Comparison of ENCODE assay signal across 14 cellular contexts in the genomic region with DNA sequence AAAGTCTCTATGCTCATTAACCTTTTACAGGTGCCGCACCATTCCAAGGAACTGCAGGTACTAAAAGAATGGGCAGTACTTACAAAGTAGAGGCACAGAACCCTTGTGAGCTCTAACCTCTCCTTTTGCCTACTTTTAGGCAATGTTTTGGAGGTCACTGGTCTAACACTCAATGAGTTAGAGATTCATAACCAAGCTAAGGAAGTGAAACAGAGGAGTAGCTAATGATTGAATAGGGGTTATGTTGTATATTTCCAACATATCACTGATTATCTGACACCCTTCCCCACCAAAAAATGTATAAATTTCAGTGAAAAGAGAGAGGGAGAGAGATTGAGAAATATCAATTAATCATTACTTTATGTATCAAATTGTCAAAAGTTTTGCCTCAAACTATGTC.
DNase-seq lines count a peak whose midpoint lies in the region; ATAC-seq and TF ChIP-seq lines count a peak whose summit lies in the region.
"Had no signal": no experiment of that assay in that cellular context is flagged by ENCODE, and none has a peak within 500 bp of the region (broad histone marks: within the 10 kb centered on the region; RNA-seq: fewer than 3 reads in every experiment).

No MANE protein-coding gene starts in this region.

- H3K4me2 ChIP-seq in PC-3 (ENCODE audit: low read length) = no peak overlapping the region
- H3K4me2 ChIP-seq: BLaER1 treated with 17β-estradiol and CSF1 and Interleukin-3, amounts not matched to agents 10 nM and 100 nM had no signal

- H3K36me3 ChIP-seq in PC-3 (ENCODE audit: low read depth, low read length) = no peaks in the 10 kb centered on the region
- H3K36me3 ChIP-seq: BLaER1 treated with 17β-estradiol and CSF1 and Interleukin-3, amounts not matched to agents 10 nM and 100 nM had no signal

- no peaks in the 10 kb centered on the region for H3K27me3 ChIP-seq in PC-3 (ENCODE audit: low read length)
- H3K27me3 ChIP-seq: BLaER1 treated with 17β-estradiol and CSF1 and Interleukin-3, amounts not matched to agents 10 nM and 100 nM had no signal

- CTCF ChIA-PET in PC-3 (lab: Charles Lee) = no interaction called here

- H3K36me3 Mint-ChIP-seq in activated T-cell treated with anti-CD3 and anti-CD28 coated beads, Interleukin-2, amount 50 U/mL, for 72 hours (ENCODE audit: insufficient read depth in 2 of 2) = no peaks in the 10 kb centered on the region
- no peaks in the 10 kb centered on the region for H3K36me3 Mint-ChIP-seq in effector memory CD8-positive, alpha-beta T cell (ENCODE audit: insufficient read depth)
- H3K36me3 Mint-ChIP-seq: CD4-positive, CD25-positive, alpha-beta regulatory T cell had no signal

- H3K9me3 ChIP-seq in PC-3 (ENCODE audit: low read length) = no peaks in the 10 kb centered on the region
- H3K9me3 ChIP-seq: BLaER1 treated with 17β-estradiol and CSF1 and Interleukin-3, amounts not matched to agents 10 nM and 100 nM had no signal

- H3K4me3 Mint-ChIP-seq in activated T-cell treated with anti-CD3 and anti-CD28 coated beads, Interleukin-2, amount 50 U/mL, for 72 hours = no peak overlapping the region
- H3K4me3 Mint-ChIP-seq in effector memory CD8-positive, alpha-beta T cell = no peak overlapping the region
- H3K4me3 Mint-ChIP-seq: CD4-positive, CD25-positive, alpha-beta regulatory T cell; HFFc6 had no signal

- H3K9ac ChIP-seq in PC-3 (ENCODE audit: low read length) = no peak overlapping the region
- H3K9ac ChIP-seq: BLaER1 treated with 17β-estradiol and CSF1 and Interleukin-3, amounts not matched to agents 10 nM and 100 nM had no signal

- ATAC-seq in GM19043 (IDR thresholded peaks at IDR 0.05; ENCODE audit: low read depth, unreplicated experiment) (peak; percentile 53), HG03135 (IDR thresholded peaks at IDR 0.05; ENCODE audit: unreplicated experiment) (peak; percentile 59), HG03457 (IDR thresholded peaks at IDR 0.05; ENCODE audit: unreplicated experiment) (peak; percentile 72), PC-3 (no peak)
- ATAC-seq in activated T-cell treated with anti-CD3 and anti-CD28 coated beads, Interleukin-2, amount 50 U/mL, for 72 hours (replicated peaks in 1 of 2) = no peak
- no peak for ATAC-seq in effector memory CD8-positive, alpha-beta T cell (replicated peaks)

- peaks cover 0 to 2% of the 10 kb centered on the region in 2 donors for H3K9me3 Mint-ChIP-seq in activated T-cell treated with anti-CD3 and anti-CD28 coated beads, Interleukin-2, amount 50 U/mL, for 72 hours
- peaks cover 0 to 2% of the 10 kb centered on the region in 2 donors for H3K9me3 Mint-ChIP-seq in effector memory CD8-positive, alpha-beta T cell

- no peak for DNase-seq in activated T-cell treated with anti-CD3 and anti-CD28 coated beads, Interleukin-2, amount 50 U/mL, for 72 hours
- no peak for DNase-seq in effector memory CD8-positive, alpha-beta T cell
- DNase-seq in mucosa of gallbladder (ENCODE audit: low spot score) = no peak
- no peak for DNase-seq in PC-3
- DNase-seq: ACHN; CD4-positive, CD25-positive, alpha-beta regulatory T cell; GF-D8; HCEC 1CT; HFFc6 had no signal

- H3F3A ChIP-seq in PC-3 (ENCODE audit: low read length, unreplicated experiment) = no peaks in the 10 kb centered on the region

- H3K27me3 Mint-ChIP-seq in activated T-cell treated with anti-CD3 and anti-CD28 coated beads, Interleukin-2, amount 50 U/mL, for 72 hours (ENCODE audit: low read depth) = no peaks in the 10 kb centered on the region
- no peaks in the 10 kb centered on the region for H3K27me3 Mint-ChIP-seq in effector memory CD8-positive, alpha-beta T cell
- H3K27me3 Mint-ChIP-seq: CD4-positive, CD25-positive, alpha-beta regulatory T cell had no signal

- H3K4me1 ChIP-seq in PC-3 (ENCODE audit: insufficient read depth, low read length) = no peaks in the 10 kb centered on the region
- H3K4me1 ChIP-seq: BLaER1 treated with 17β-estradiol and CSF1 and Interleukin-3, amounts not matched to agents 10 nM and 100 nM had no signal

- no peak overlapping the region for H2AFZ ChIP-seq in PC-3 (ENCODE audit: low read length)

- POLR2A ChIA-PET in PC-3 (lab: Charles Lee; ENCODE audit: unreplicated experiment) = interaction anchor here (0.6 kb wide), 1 partner anchor 24 kb away, joined by 5 read pairs; no protein-coding TSS in a partner anchor

- no peak overlapping the region for H3K27ac ChIP-seq in PC-3 (ENCODE audit: low read length)
- H3K27ac ChIP-seq: BLaER1 treated with 17β-estradiol and CSF1 and Interleukin-3, amounts not matched to agents 10 nM and 100 nM; HL-60 had no signal

- intact Hi-C loops in PC-3 (cut with micrococcal nuclease) = no loop called here

- no peaks in the 10 kb centered on the region for H3K9me2 ChIP-seq in PC-3 (replicated peaks; ENCODE audit: low read length)

- no peak for TF ChIP-seq CTCF in PC-3 (conservative IDR thresholded peaks at IDR 0.05; ENCODE audit: low read depth, low read length)

- H4K20me1 ChIP-seq in PC-3 (ENCODE audit: low read length) = no peaks in the 10 kb centered on the region
- H4K20me1 ChIP-seq: BLaER1 treated with 17β-estradiol and CSF1 and Interleukin-3, amounts not matched to agents 10 nM and 100 nM had no signal

- H3K27ac Mint-ChIP-seq in activated T-cell treated with anti-CD3 and anti-CD28 coated beads, Interleukin-2, amount 50 U/mL, for 72 hours = no peak overlapping the region
- no peak overlapping the region for H3K27ac Mint-ChIP-seq in effector memory CD8-positive, alpha-beta T cell
- H3K27ac Mint-ChIP-seq: CD4-positive, CD25-positive, alpha-beta regulatory T cell; HFFc6 had no signal

- H3K4me1 Mint-ChIP-seq in activated T-cell treated with anti-CD3 and anti-CD28 coated beads, Interleukin-2, amount 50 U/mL, for 72 hours (ENCODE audit: low read depth) = no peaks in the 10 kb centered on the region
- H3K4me1 Mint-ChIP-seq in effector memory CD8-positive, alpha-beta T cell (ENCODE audit: low read depth in 2 of 2) = no peaks in the 10 kb centered on the region
- H3K4me1 Mint-ChIP-seq: CD4-positive, CD25-positive, alpha-beta regulatory T cell had no signal

- H3K4me3 ChIP-seq in PC-3 (ENCODE audit: low read length) = no peak overlapping the region
- H3K4me3 ChIP-seq: BLaER1 treated with 17β-estradiol and CSF1 and Interleukin-3, amounts not matched to agents 10 nM and 100 nM had no signal

- no TSS peak for BruUV-seq in PC-3 (replicated peaks; lab: Mats Ljungman, UMichigan)

- no peaks in the 10 kb centered on the region for H3K79me2 ChIP-seq in PC-3 (ENCODE audit: low read length)

Comparison
In these comparisons a context has a peak if more than half of its experiments do, and no peak if none do; other contexts are left out.
1. ATAC-seq: peak in GM19043 (single experiment), HG03135 (single experiment) and HG03457 (single experiment); none in activated T-cell treated with anti-CD3 and anti-CD28 coated beads, Interleukin-2, amount 50 U/mL, for 72 hours (0 of 2), effector memory CD8-positive, alpha-beta T cell (single experiment) and PC-3 (single experiment).